In genomic region chr16:26531290-26531730, GRCh38 we compare ENCODE assay signal across 5 cellular contexts.
"Had no signal": no experiment of that assay in that cellular context is flagged by ENCODE, and none has a peak within 500 bp of the region (broad histone marks: within the 10 kb centered on the region; RNA-seq: fewer than 3 reads in every experiment).

No MANE protein-coding gene starts in this region.

- H3K27me3 Mint-ChIP-seq: IgD-negative memory B cell had no signal

- H3K4me2 ChIP-seq: GM23338 had no signal

- H3K27ac ChIP-seq: HL-60 had no signal

- H3K27ac Mint-ChIP-seq: GM23338, H9, IgD-negative memory B cell had no signal

- H3K4me3 ChIP-seq: GM23338 had no signal

- H3K9me3 Mint-ChIP-seq: H9 had no signal

- ATAC-seq: GM23338 had no signal

- H3K4me3 Mint-ChIP-seq: GM23338, H9, IgD-negative memory B cell had no signal

- H3K4me1 Mint-ChIP-seq: GM23338, IgD-negative memory B cell had no signal

- DNase-seq: H9, HCEC 1CT had no signal
